In genomic region chr15:45384700-45385099, GRCh38 we compare ENCODE assay signal across 1 cellular context.
TF ChIP-seq lines count a peak whose summit lies in the region.

No MANE protein-coding gene starts in this region.

TF ChIP-seq in HepG2, 621 proteins besides CTCF, POLR2A, EP300 and RAD21 (continued from another document):
- TF ChIP-seq, protein P1, sequence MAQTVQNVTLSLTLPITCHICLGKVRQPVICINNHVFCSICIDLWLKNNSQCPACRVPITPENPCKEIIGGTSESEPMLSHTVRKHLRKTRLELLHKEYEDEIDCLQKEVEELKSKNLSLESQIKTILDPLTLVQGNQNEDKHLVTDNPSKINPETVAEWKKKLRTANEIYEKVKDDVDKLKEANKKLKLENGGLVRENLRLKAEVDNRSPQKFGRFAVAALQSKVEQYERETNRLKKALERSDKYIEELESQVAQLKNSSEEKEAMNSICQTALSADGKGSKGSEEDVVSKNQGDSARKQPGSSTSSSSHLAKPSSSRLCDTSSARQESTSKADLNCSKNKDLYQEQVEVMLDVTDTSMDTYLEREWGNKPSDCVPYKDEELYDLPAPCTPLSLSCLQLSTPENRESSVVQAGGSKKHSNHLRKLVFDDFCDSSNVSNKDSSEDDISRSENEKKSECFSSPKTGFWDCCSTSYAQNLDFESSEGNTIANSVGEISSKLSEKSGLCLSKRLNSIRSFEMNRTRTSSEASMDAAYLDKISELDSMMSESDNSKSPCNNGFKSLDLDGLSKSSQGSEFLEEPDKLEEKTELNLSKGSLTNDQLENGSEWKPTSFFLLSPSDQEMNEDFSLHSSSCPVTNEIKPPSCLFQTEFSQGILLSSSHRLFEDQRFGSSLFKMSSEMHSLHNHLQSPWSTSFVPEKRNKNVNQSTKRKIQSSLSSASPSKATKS (CRISPR knock-in tag; IDR thresholded peaks at IDR 0.05), result no peak
- TF ChIP-seq, protein P2, sequence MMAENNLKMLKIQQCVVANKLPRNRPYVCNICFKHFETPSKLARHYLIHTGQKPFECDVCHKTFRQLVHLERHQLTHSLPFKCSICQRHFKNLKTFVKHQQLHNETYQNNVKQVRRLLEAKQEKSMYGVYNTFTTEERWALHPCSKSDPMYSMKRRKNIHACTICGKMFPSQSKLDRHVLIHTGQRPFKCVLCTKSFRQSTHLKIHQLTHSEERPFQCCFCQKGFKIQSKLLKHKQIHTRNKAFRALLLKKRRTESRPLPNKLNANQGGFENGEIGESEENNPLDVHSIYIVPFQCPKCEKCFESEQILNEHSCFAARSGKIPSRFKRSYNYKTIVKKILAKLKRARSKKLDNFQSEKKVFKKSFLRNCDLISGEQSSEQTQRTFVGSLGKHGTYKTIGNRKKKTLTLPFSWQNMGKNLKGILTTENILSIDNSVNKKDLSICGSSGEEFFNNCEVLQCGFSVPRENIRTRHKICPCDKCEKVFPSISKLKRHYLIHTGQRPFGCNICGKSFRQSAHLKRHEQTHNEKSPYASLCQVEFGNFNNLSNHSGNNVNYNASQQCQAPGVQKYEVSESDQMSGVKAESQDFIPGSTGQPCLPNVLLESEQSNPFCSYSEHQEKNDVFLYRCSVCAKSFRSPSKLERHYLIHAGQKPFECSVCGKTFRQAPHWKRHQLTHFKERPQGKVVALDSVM (CRISPR knock-in tag; IDR thresholded peaks at IDR 0.05), result peak; percentile 96
- TF ChIP-seq SETDB1 (CRISPR knock-in tag; IDR thresholded peaks at IDR 0.05; ENCODE audit: borderline replicate concordance) (no peak), DNMT3B (CRISPR knock-in tag; conservative IDR thresholded peaks at IDR 0.05) (no peak), ATF7 (IDR thresholded peaks at IDR 0.05) (peak; percentile 64), ATF7 (CRISPR knock-in tag; IDR thresholded peaks at IDR 0.05) (no peak)
- TF ChIP-seq, protein P3, sequence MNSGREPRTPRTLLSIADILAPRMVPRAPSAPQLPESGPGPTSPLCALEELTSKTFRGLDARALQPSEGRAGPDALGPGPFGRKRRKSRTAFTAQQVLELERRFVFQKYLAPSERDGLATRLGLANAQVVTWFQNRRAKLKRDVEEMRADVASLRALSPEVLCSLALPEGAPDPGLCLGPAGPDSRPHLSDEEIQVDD (CRISPR knock-in tag; IDR thresholded peaks at IDR 0.05; ENCODE audit: borderline replicate concordance), result no peak
- TF ChIP-seq, protein P4, sequence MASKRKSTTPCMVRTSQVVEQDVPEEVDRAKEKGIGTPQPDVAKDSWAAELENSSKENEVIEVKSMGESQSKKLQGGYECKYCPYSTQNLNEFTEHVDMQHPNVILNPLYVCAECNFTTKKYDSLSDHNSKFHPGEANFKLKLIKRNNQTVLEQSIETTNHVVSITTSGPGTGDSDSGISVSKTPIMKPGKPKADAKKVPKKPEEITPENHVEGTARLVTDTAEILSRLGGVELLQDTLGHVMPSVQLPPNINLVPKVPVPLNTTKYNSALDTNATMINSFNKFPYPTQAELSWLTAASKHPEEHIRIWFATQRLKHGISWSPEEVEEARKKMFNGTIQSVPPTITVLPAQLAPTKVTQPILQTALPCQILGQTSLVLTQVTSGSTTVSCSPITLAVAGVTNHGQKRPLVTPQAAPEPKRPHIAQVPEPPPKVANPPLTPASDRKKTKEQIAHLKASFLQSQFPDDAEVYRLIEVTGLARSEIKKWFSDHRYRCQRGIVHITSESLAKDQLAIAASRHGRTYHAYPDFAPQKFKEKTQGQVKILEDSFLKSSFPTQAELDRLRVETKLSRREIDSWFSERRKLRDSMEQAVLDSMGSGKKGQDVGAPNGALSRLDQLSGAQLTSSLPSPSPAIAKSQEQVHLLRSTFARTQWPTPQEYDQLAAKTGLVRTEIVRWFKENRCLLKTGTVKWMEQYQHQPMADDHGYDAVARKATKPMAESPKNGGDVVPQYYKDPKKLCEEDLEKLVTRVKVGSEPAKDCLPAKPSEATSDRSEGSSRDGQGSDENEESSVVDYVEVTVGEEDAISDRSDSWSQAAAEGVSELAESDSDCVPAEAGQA (IDR thresholded peaks at IDR 0.05; ENCODE audit: low read depth), result no peak
- TF ChIP-seq, protein P4 (CRISPR knock-in tag; IDR thresholded peaks at IDR 0.05; ENCODE audit: borderline replicate concordance), result no peak
